ENCODE assay signal across 28 cellular contexts in genomic region chr5:9617191-9617590, GRCh38. TPM values are rescaled to one million over a fixed set of nuclear protein-coding genes. Genes with fewer than 3 reads are reported as not detected.
DNase-seq lines count a peak whose midpoint lies in the region; ATAC-seq and TF ChIP-seq lines count a peak whose summit lies in the region.
"Had no signal": no experiment of that assay in that cellular context is flagged by ENCODE, and none has a peak within 500 bp of the region (broad histone marks: within the 10 kb centered on the region; RNA-seq: fewer than 3 reads in every experiment).

No MANE protein-coding gene starts in this region.

- no peak for ATAC-seq in IMR-90 (ENCODE audit: low read depth)
- ATAC-seq: activated CD8-positive, alpha-beta memory T cell treated with anti-CD3 and anti-CD28 coated beads, Interleukin-2, amount 10 ng/mL, durations not matched to agents 7 days and 5 days; activated naive CD4-positive, alpha-beta T cell treated with anti-CD3 and anti-CD28 coated beads, Interleukin-2, amount 50 U/mL, for 72 hours; naive thymus-derived CD4-positive, alpha-beta T cell; stimulated activated naive CD8-positive, alpha-beta T cell treated with anti-CD3 and anti-CD28 coated beads, Interleukin-15, Interleukin-2, amounts not matched to agents 100 U/mL and 50 U/mL, for 24 hours; T-cell had no signal

- H2BK120ac ChIP-seq in IMR-90 (ENCODE audit: low read depth, low read length) = peak overlapping the region; percentile 33; the same call in 1 of the 2 replicates
- H2BK120ac ChIP-seq in mesendoderm (ENCODE audit: low read depth, low read length) = no peak overlapping the region

- no peaks in the 10 kb centered on the region for H3K79me2 ChIP-seq in mesendoderm (ENCODE audit: control insufficient read depth, insufficient read depth, low read length)

- no peak overlapping the region for H4K5ac ChIP-seq in IMR-90 (ENCODE audit: low read depth, low read length)
- H4K5ac ChIP-seq in mesendoderm (ENCODE audit: low read length) = no peak overlapping the region

- BruUV-seq in Caco-2 (replicated peaks; lab: Mats Ljungman, UMichigan) (no TSS peak), IMR-90 (replicated peaks; lab: Mats Ljungman, UMichigan) (no TSS peak)

- POLR2A ChIA-PET in Caco-2 (lab: Charles Lee) = no interaction called here
- POLR2A ChIA-PET in IMR-90 (lab: Charles Lee; ENCODE audit: unreplicated experiment) = no interaction called here

- H4K8ac ChIP-seq in IMR-90 (ENCODE audit: low read depth in 2 of 2, low read length in 2 of 2) (0 out of 4 replicates have a peak overlapping the region, but pooled peaks of 1 of the 2 experiments have one; percentile 21), mesendoderm (ENCODE audit: low read depth, low read length) (no peak overlapping the region)

- dilution Hi-C loops in IMR-90 (cut with HindIII; ENCODE audit: low sequenced_read_pairs, unreplicated experiment) = no loop called here

- in situ Hi-C loops in IMR-90 (cut with MboI; ENCODE audit: low sequenced_read_pairs) (no loop called here), brain microvascular endothelial cell (cut with HindIII; ENCODE audit: low pct_ligation_motif_present, low sequenced_read_pairs) (no loop called here), G401 (cut with HindIII; ENCODE audit: low sequenced_read_pairs) (no loop called here)

- no peak for TF ChIP-seq CTCF in Caco-2 (IDR thresholded peaks at IDR 0.05; ENCODE audit: insufficient read depth in 1 of 2, low read depth in 1 of 2, low read length in 1 of 2, severe bottlenecking in 1 of 2, unreplicated experiment in 1 of 2)
- TF ChIP-seq CTCF in IMR-90 (conservative IDR thresholded peaks at IDR 0.05; ENCODE audit: low read depth, low read length) = no peak
- no peak for TF ChIP-seq CTCF in brain microvascular endothelial cell (IDR thresholded peaks at IDR 0.05; ENCODE audit: low read depth, low read length, missing control alignments)

- TF ChIP-seq POLR2A in IMR-90 (IDR thresholded peaks at IDR 0.05; ENCODE audit: low read depth, low read length) = no peak

- H2BK15ac ChIP-seq in IMR-90 (ENCODE audit: low read depth, low read length) = no peak overlapping the region
- H2BK15ac ChIP-seq in mesendoderm (replicated peaks; ENCODE audit: low read depth) = no peak overlapping the region

- H3K4me3 Mint-ChIP-seq in Caco-2 (ENCODE audit: unreplicated experiment) = no peak overlapping the region
- H3K4me3 Mint-ChIP-seq: activated CD8-positive, alpha-beta memory T cell treated with anti-CD3 and anti-CD28 coated beads, Interleukin-2, amount 10 ng/mL, durations not matched to agents 7 days and 5 days; activated T-helper 1 cell treated with anti-CD3 and anti-CD28 coated beads, Interleukin-12 subunit alpha, Interleukin-12 subunit beta, Interleukin-2, Interleukin-4 antibody, amounts not matched to agents 30 ng/mL and 10 ng/mL and 1 ng/mL, durations not matched to agents 14 hours and 24 hours and 36 hours; CD4-positive, alpha-beta T cell; naive thymus-derived CD4-positive, alpha-beta T cell; T-cell had no signal

- H3K36me3 ChIP-seq in Caco-2 (ENCODE audit: control insufficient read depth, insufficient read depth, low read length) (no peaks in the 10 kb centered on the region), IMR-90 (ENCODE audit: control insufficient read depth, insufficient read depth, low read length) (no peaks in the 10 kb centered on the region), brain microvascular endothelial cell (replicated peaks) (no peaks in the 10 kb centered on the region), mesendoderm (ENCODE audit: control insufficient read depth, insufficient read depth, low read length) (no peaks in the 10 kb centered on the region)
- H3K36me3 ChIP-seq: tibial artery had no signal

- H2BK5ac ChIP-seq in IMR-90 (ENCODE audit: low read depth, low read length, poor library complexity, severe bottlenecking) (no peak overlapping the region), mesendoderm (ENCODE audit: low read length) (peak overlapping the region; percentile 84)

- CTCF ChIA-PET in Caco-2 (lab: Charles Lee) (no interaction called here), IMR-90 (lab: Yijun Ruan, JAX) (no interaction called here)

- WGBS in IMR-90 (ENCODE audit: extremely low coverage in 2 of 2, insufficient read length in 1 of 2), 2 experiments = no CpG with 5 or more reads among the region's 3 CpGs
- WGBS in mesendoderm (ENCODE audit: extremely low coverage, insufficient coverage, low lambda C conversion rate) = no CpG with 5 or more reads among the region's 3 CpGs

- H3K9ac ChIP-seq in IMR-90 (ENCODE audit: low read depth, low read length) = no peak overlapping the region
- H3K9ac ChIP-seq in mesendoderm (ENCODE audit: low read length) = no peak overlapping the region
- H3K9ac ChIP-seq: KMS-11 had no signal

- no peaks in the 10 kb centered on the region for H3K9me3 ChIP-seq in Caco-2
- H3K9me3 ChIP-seq in IMR-90 (ENCODE audit: control insufficient read depth, insufficient read depth, low read length) = no peaks in the 10 kb centered on the region
- H3K9me3 ChIP-seq: tibial artery had no signal

- H2AK5ac ChIP-seq in IMR-90 (ENCODE audit: low read depth, low read length) (no peak overlapping the region; the same call in 1 of the 2 replicates), mesendoderm (ENCODE audit: low read length) (peak overlapping the region; percentile 73)

- H3K36me3 Mint-ChIP-seq in Caco-2 (ENCODE audit: insufficient read depth, unreplicated experiment) = peaks cover 11% of the 10 kb centered on the region
- H3K36me3 Mint-ChIP-seq: activated CD8-positive, alpha-beta memory T cell treated with anti-CD3 and anti-CD28 coated beads, Interleukin-2, amount 10 ng/mL, durations not matched to agents 7 days and 5 days; activated naive CD4-positive, alpha-beta T cell treated with anti-CD3 and anti-CD28 coated beads, Interleukin-2, amount 50 U/mL, for 72 hours; naive thymus-derived CD4-positive, alpha-beta T cell; T-cell had no signal

- intact Hi-C loops in Caco-2 (cut with micrococcal nuclease; ENCODE audit: unreplicated experiment) (loop anchor here (1.0 kb wide), 1 partner anchor 101 kb away; no protein-coding TSS in a partner anchor), IMR-90 (cut with micrococcal nuclease) (no loop called here)

- H3K23ac ChIP-seq in IMR-90 (ENCODE audit: low read depth, low read length) = no peak overlapping the region
- no peak overlapping the region for H3K23ac ChIP-seq in mesendoderm (ENCODE audit: low read length)

- H2AK9ac ChIP-seq in IMR-90 (replicated peaks; ENCODE audit: low read depth, low read length, poor library complexity) = peak overlapping the region; percentile 52

- H4K20me1 ChIP-seq in IMR-90 (ENCODE audit: insufficient read depth, low read length) = no peaks in the 10 kb centered on the region

- peaks cover 30% of the 10 kb centered on the region for H3K4me1 Mint-ChIP-seq in Caco-2 (ENCODE audit: low read depth, unreplicated experiment)
- H3K4me1 Mint-ChIP-seq: activated CD8-positive, alpha-beta memory T cell treated with anti-CD3 and anti-CD28 coated beads, Interleukin-2, amount 10 ng/mL, durations not matched to agents 7 days and 5 days; naive thymus-derived CD4-positive, alpha-beta T cell; T-cell had no signal

- H3K9me1 ChIP-seq in IMR-90 (ENCODE audit: insufficient read depth, low read length) = no peaks in the 10 kb centered on the region; the same call in 1 of the 2 replicates

- H3K56ac ChIP-seq in IMR-90 (ENCODE audit: extremely low read depth, insufficient read depth, low read length) (no peak overlapping the region), mesendoderm (ENCODE audit: low read length) (peak overlapping the region; percentile 85)

- H3K18ac ChIP-seq in IMR-90 (ENCODE audit: low read depth, low read length) (no peak overlapping the region), mesendoderm (ENCODE audit: low read length) (peak overlapping the region; percentile 65)

- H3K27me3 ChIP-seq in Caco-2 (replicated peaks; ENCODE audit: control insufficient read depth, insufficient read depth, low read length) (no peaks in the 10 kb centered on the region), IMR-90 (ENCODE audit: control insufficient read depth, insufficient read depth, low read length) (no peaks in the 10 kb centered on the region), brain microvascular endothelial cell (replicated peaks) (no peaks in the 10 kb centered on the region), mesendoderm (ENCODE audit: insufficient read depth, low read length, poor library complexity) (no peaks in the 10 kb centered on the region)
- H3K27me3 ChIP-seq: tibial artery had no signal

- no peaks in the 10 kb centered on the region for H3K27me3 Mint-ChIP-seq in Caco-2 (ENCODE audit: insufficient read depth, unreplicated experiment)
- H3K27me3 Mint-ChIP-seq: activated CD8-positive, alpha-beta memory T cell treated with anti-CD3 and anti-CD28 coated beads, Interleukin-2, amount 10 ng/mL, durations not matched to agents 7 days and 5 days; CD4-positive, alpha-beta T cell; T-cell had no signal

- H3K4me3 ChIP-seq in Caco-2 (ENCODE audit: low read depth, low read length) (no peak overlapping the region), IMR-90 (ENCODE audit: insufficient read depth, low read depth, low read length) (no peak overlapping the region), brain microvascular endothelial cell (ENCODE audit: low read depth, low read length) (no peak overlapping the region), mesendoderm (ENCODE audit: low read length) (no peak overlapping the region)
- H3K4me3 ChIP-seq: tibial artery had no signal

- peak overlapping the region; percentile 9 for H2AFZ ChIP-seq in IMR-90 (replicated peaks; ENCODE audit: low read length, poor library complexity)

- H3K4me2 ChIP-seq in IMR-90 (ENCODE audit: low read depth, low read length) (no peak overlapping the region), mesendoderm (ENCODE audit: low read length) (no peak overlapping the region)
- H3K4me2 ChIP-seq: KMS-11 had no signal

- peak in 1 of 2 experiments; percentile 7 for DNase-seq in Caco-2
- no peak for DNase-seq in IMR-90
- peak; percentile 7 for DNase-seq in brain microvascular endothelial cell
- DNase-seq in mesendoderm = peak; percentile 87
- DNase-seq in stimulated activated CD4-positive, alpha-beta T cell treated with anti-CD3 and anti-CD28 coated beads, Interleukin-1b, Interleukin-23, amount 100 ng/mL, for 48 hours = no peak
- DNase-seq in activated CD4-positive, CD25-positive, alpha-beta regulatory T cell treated with anti-CD3 and anti-CD28 coated beads, Interleukin-2, amount 50 U/mL, for 72 hours = no peak
- no peak for DNase-seq in Ammon's horn (ENCODE audit: low spot score)
- no peak for DNase-seq in G401 (ENCODE audit: low spot score)
- DNase-seq: activated CD4-positive, alpha-beta T cell treated with anti-CD3 and anti-CD28 coated beads for 48 hours; activated CD8-positive, alpha-beta memory T cell treated with anti-CD3 and anti-CD28 coated beads, Interleukin-2, amount 10 ng/mL, durations not matched to agents 7 days and 5 days; CD4-positive, alpha-beta T cell; DMS53; HCEC 1CT; head of caudate nucleus; naive thymus-derived CD4-positive, alpha-beta T cell; NCI-H1048; NCI-H2081; posterior cingulate gyrus; stimulated activated CD4-positive, alpha-beta T cell treated with anti-CD3 and anti-CD28 coated beads, Interleukin-2, amount 100 ng/mL, for 48 hours; stimulated activated naive CD8-positive, alpha-beta T cell treated with anti-CD3 and anti-CD28 coated beads, Interleukin-15, Interleukin-2, amounts not matched to agents 100 U/mL and 50 U/mL, for 24 hours; T-cell; tibial artery had no signal

- peak overlapping the region; percentile 67 for H3K4ac ChIP-seq in IMR-90 (ENCODE audit: low read depth, low read length)
- H3K4ac ChIP-seq in mesendoderm (ENCODE audit: low read depth, low read length) = no peak overlapping the region

- no peaks in the 10 kb centered on the region for H3K79me1 ChIP-seq in IMR-90 (ENCODE audit: low read depth in 1 of 2, low read length in 2 of 2)
- H3K79me1 ChIP-seq in mesendoderm (ENCODE audit: low read length) = no peaks in the 10 kb centered on the region

- H3K9me3 Mint-ChIP-seq in Caco-2 (ENCODE audit: unreplicated experiment) = peaks cover 19% of the 10 kb centered on the region

- H3K14ac ChIP-seq in IMR-90 (replicated peaks; ENCODE audit: low read depth, low read length) = no peak overlapping the region

- H2BK20ac ChIP-seq in IMR-90 (ENCODE audit: low read depth, low read length) = no peak overlapping the region

- no peak for TF ChIP-seq RAD21 in IMR-90 (IDR thresholded peaks at IDR 0.05; ENCODE audit: low read length)

- H4K91ac ChIP-seq in IMR-90 (ENCODE audit: insufficient read depth, low read depth, low read length) = no peak overlapping the region

- H3K4me1 ChIP-seq in Caco-2 (peaks cover 26% of the 10 kb centered on the region), IMR-90 (ENCODE audit: control insufficient read depth, insufficient read depth, low read length) (peaks cover 3% of the 10 kb centered on the region; the same call in 1 of the 2 replicates), mesendoderm (ENCODE audit: control insufficient read depth, low read depth, low read length) (peaks cover 4% of the 10 kb centered on the region)

- H3K27ac ChIP-seq in IMR-90 (ENCODE audit: insufficient read depth, low read length) (no peak overlapping the region), brain microvascular endothelial cell (no peak overlapping the region), mesendoderm (ENCODE audit: low read depth, low read length) (no peak overlapping the region)
- H3K27ac ChIP-seq: KMS-11, RWPE1, tibial artery had no signal

- peak overlapping the region; percentile 2 for H3K27ac Mint-ChIP-seq in Caco-2 (ENCODE audit: unreplicated experiment)
- H3K27ac Mint-ChIP-seq: activated CD8-positive, alpha-beta memory T cell treated with anti-CD3 and anti-CD28 coated beads, Interleukin-2, amount 10 ng/mL, durations not matched to agents 7 days and 5 days; activated naive CD4-positive, alpha-beta T cell treated with anti-CD3 and anti-CD28 coated beads, Interleukin-2, amount 50 U/mL, for 72 hours; activated T-helper 1 cell treated with anti-CD3 and anti-CD28 coated beads, Interleukin-12 subunit alpha, Interleukin-12 subunit beta, Interleukin-2, Interleukin-4 antibody, amounts not matched to agents 30 ng/mL and 10 ng/mL and 1 ng/mL, durations not matched to agents 14 hours and 24 hours and 36 hours; CD4-positive, alpha-beta T cell; naive thymus-derived CD4-positive, alpha-beta T cell; T-cell had no signal

RNA-seq across cellular contexts. Expression of gene TAS2R1, which starts 13.0 kb away (rescaled TPM):
- 0.56 and 0.82 TPM in 2 replicates for total RNA-seq in Caco-2 (2022)
- not detected in 2 replicates for total RNA-seq in IMR-90 (2012; rRNA removed)
- not detected in 2 replicates for polyA plus RNA-seq in IMR-90 (2012; rRNA removed)
- not detected in 2 replicates for polyA plus RNA-seq in IMR-90 (2012; cell fraction: cytosol; rRNA removed)
- polyA plus RNA-seq in IMR-90 (2012; cell fraction: nucleus; rRNA removed; ENCODE audit: low replicate concordance) = not detected in 2 replicates
- polyA plus RNA-seq in mesendoderm (2013, experiment 1 of 2) = 0.03 TPM
- not detected for polyA plus RNA-seq in mesendoderm (2013, experiment 2 of 2)
- not detected in 2 replicates for total RNA-seq in G401 (2014; rRNA removed; shearing (Covaris generic))
- total RNA-seq: activated CD8-positive, alpha-beta memory T cell treated with anti-CD3 and anti-CD28 coated beads, Interleukin-2, amount 10 ng/mL, durations not matched to agents 7 days and 5 days; activated naive CD4-positive, alpha-beta T cell treated with anti-CD3 and anti-CD28 coated beads, Interleukin-2, amount 50 U/mL, for 72 hours; activated T-helper 1 cell treated with anti-CD3 and anti-CD28 coated beads, Interleukin-12 subunit alpha, Interleukin-12 subunit beta, Interleukin-2, Interleukin-4 antibody, amounts not matched to agents 30 ng/mL and 10 ng/mL and 1 ng/mL, durations not matched to agents 14 hours and 24 hours and 36 hours; CD4-positive, alpha-beta T cell; lung microvascular endothelial cell; naive thymus-derived CD4-positive, alpha-beta T cell; NCI-H460; T-cell had no signal
- polyA plus RNA-seq: naive thymus-derived CD4-positive, alpha-beta T cell had no signal

Comparison
In these comparisons a context has a peak if more than half of its experiments do, and no peak if none do; other contexts are left out.
1. DNase-seq: peak in brain microvascular endothelial cell (single experiment) and mesendoderm (single experiment); none in IMR-90 (single experiment), stimulated activated CD4-positive, alpha-beta T cell treated with anti-CD3 and anti-CD28 coated beads, Interleukin-1b, Interleukin-23, amount 100 ng/mL, for 48 hours (single experiment), activated CD4-positive, CD25-positive, alpha-beta regulatory T cell treated with anti-CD3 and anti-CD28 coated beads, Interleukin-2, amount 50 U/mL, for 72 hours (single experiment), Ammon's horn (single experiment) and G401 (single experiment).